Comparison of ENCODE assay signal across 10 cellular contexts in genomic region chr11:95453616-95454118, GRCh38.
DNase-seq lines count a peak whose midpoint lies in the region; TF ChIP-seq lines count a peak whose summit lies in the region.
"Had no signal": no experiment of that assay in that cellular context is flagged by ENCODE, and none has a peak within 500 bp of the region (broad histone marks: within the 10 kb centered on the region; RNA-seq: fewer than 3 reads in every experiment).

No MANE protein-coding gene starts in this region.

- H3K27ac ChIP-seq in esophagus squamous epithelium = peak overlapping the region in 3 of 4 donors; percentile 17 to 33 (median 26)

- DNase-seq in AG20443 (ENCODE audit: low spot score) = peak; percentile 29
- DNase-seq in RPMI7951 (ENCODE audit: low read depth) = peak; percentile 65
- DNase-seq in esophagus squamous epithelium (lab: John Stamatoyannopoulos, UW) = no peak
- peak; percentile 68 for DNase-seq in mucosa of gallbladder (ENCODE audit: low spot score)
- no peak for DNase-seq in activated CD8-positive, alpha-beta memory T cell treated with anti-CD3 and anti-CD28 coated beads, Interleukin-2, amount 50 U/mL, for 4 hours
- no peak for DNase-seq in NCI-H1694 treated with DMSO at 0.1 percent for 48 hours (lab: John Stamatoyannopoulos, UW)
- DNase-seq in GM03348 (ENCODE audit: low spot score) = no peak
- no peak for DNase-seq in GF-D8 (lab: John Stamatoyannopoulos, UW)
- DNase-seq: activated naive CD4-positive, alpha-beta T cell treated with anti-CD3 and anti-CD28 coated beads for 36 hours; Karpas-422 had no signal

- TF ChIP-seq CTCF in esophagus squamous epithelium (IDR thresholded peaks at IDR 0.05) = peak in 1 of 6 experiments; percentile 1

- no peak for TF ChIP-seq POLR2A in esophagus squamous epithelium (IDR thresholded peaks at IDR 0.05)

- H3K9me3 ChIP-seq in esophagus squamous epithelium = no peaks in the 10 kb centered on the region

- intact Hi-C loops in esophagus squamous epithelium (cut with DNase I) = no loop called here

- no peak overlapping the region for H3K4me3 ChIP-seq in esophagus squamous epithelium

- peaks cover 0 to 36% (median 0%) of the 10 kb centered on the region in 3 donors for H3K4me1 ChIP-seq in esophagus squamous epithelium

- H3K36me3 ChIP-seq in esophagus squamous epithelium = no peaks in the 10 kb centered on the region

- H3K27me3 ChIP-seq in esophagus squamous epithelium = peaks cover 0 to 7% (median 0%) of the 10 kb centered on the region in 4 donors

- 46 to 50% methylated on average over 2 of the region's 7 CpGs for WGBS in esophagus squamous epithelium, 2 donors

Comparison
In these comparisons a context has a peak if more than half of its experiments do, and no peak if none do; other contexts are left out.
1. DNase-seq: peak in AG20443 (single experiment), RPMI7951 (single experiment) and mucosa of gallbladder (single experiment); none in esophagus squamous epithelium (single experiment), activated CD8-positive, alpha-beta memory T cell treated with anti-CD3 and anti-CD28 coated beads, Interleukin-2, amount 50 U/mL, for 4 hours (single experiment), NCI-H1694 treated with DMSO at 0.1 percent for 48 hours (single experiment), GM03348 (single experiment) and GF-D8 (single experiment).